ENCODE assay signal across 9 cellular contexts in genomic region chrX:154730271-154730883, GRCh38. TPM values are rescaled to one million over a fixed set of nuclear protein-coding genes. Genes with fewer than 3 reads are reported as not detected.
DNase-seq lines count a peak whose midpoint lies in the region; ATAC-seq, FAIRE-seq and TF ChIP-seq lines count a peak whose summit lies in the region.
"Had no signal": no experiment of that assay in that cellular context is flagged by ENCODE, and none has a peak within 500 bp of the region (broad histone marks: within the 10 kb centered on the region; RNA-seq: fewer than 3 reads in every experiment).

No MANE protein-coding gene starts in this region.

- H3K36me3 ChIP-seq in IMR-90 (ENCODE audit: control insufficient read depth, insufficient read depth, low read length) = no peaks in the 10 kb centered on the region
- H3K36me3 ChIP-seq in astrocyte (ENCODE audit: insufficient read depth, low read length) = no peaks in the 10 kb centered on the region
- no peaks in the 10 kb centered on the region for H3K36me3 ChIP-seq in right atrium auricular region

- no peaks in the 10 kb centered on the region; a peak in 1 of 4 replicates for H3K79me1 ChIP-seq in IMR-90 (ENCODE audit: low read depth in 1 of 2, low read length in 2 of 2)

- no CpG with 5 or more reads among the region's 6 CpGs for WGBS in IMR-90 (ENCODE audit: extremely low coverage in 2 of 2, insufficient read length in 1 of 2), 2 experiments

- H3K18ac ChIP-seq in IMR-90 (ENCODE audit: low read depth, low read length) = peak overlapping the region; percentile 17

- no peaks in the 10 kb centered on the region for H3K27me3 ChIP-seq in IMR-90 (ENCODE audit: control insufficient read depth, insufficient read depth, low read length)
- H3K27me3 ChIP-seq in astrocyte (ENCODE audit: insufficient read depth, low read length) = no peaks in the 10 kb centered on the region
- no peaks in the 10 kb centered on the region for H3K27me3 ChIP-seq in right atrium auricular region

- TF ChIP-seq CTCF in IMR-90 (conservative IDR thresholded peaks at IDR 0.05; ENCODE audit: low read depth, low read length) (no peak), astrocyte (IDR thresholded peaks at IDR 0.05; ENCODE audit: insufficient read depth, low read depth, low read length) (no peak), right atrium auricular region (IDR thresholded peaks at IDR 0.05) (no peak)

- H4K20me1 ChIP-seq in IMR-90 (ENCODE audit: insufficient read depth, low read length) (no peaks in the 10 kb centered on the region), astrocyte (ENCODE audit: insufficient read depth, low read length) (no peaks in the 10 kb centered on the region)

- H3K27me3 Mint-ChIP-seq in astrocyte (ENCODE audit: low read depth, unreplicated experiment) = no peaks in the 10 kb centered on the region

- intact Hi-C loops in IMR-90 (cut with micrococcal nuclease) = no loop called here

- no peak for TF ChIP-seq RAD21 in IMR-90 (IDR thresholded peaks at IDR 0.05; ENCODE audit: low read length)

- H2BK120ac ChIP-seq in IMR-90 (ENCODE audit: low read depth, low read length) = peak overlapping the region; percentile 14; the same call in 1 of the 2 replicates

- no peaks in the 10 kb centered on the region for H3K79me2 ChIP-seq in astrocyte (ENCODE audit: insufficient read depth, low read length)

- H3K27ac ChIP-seq in IMR-90 (ENCODE audit: insufficient read depth, low read length) = peak overlapping the region; percentile 28; the same call in 1 of the 2 replicates
- H3K27ac ChIP-seq in astrocyte (ENCODE audit: low read depth, low read length) = no peak overlapping the region
- H3K27ac ChIP-seq in right atrium auricular region = peak overlapping the region; percentile 49 to 82

- H4K8ac ChIP-seq in IMR-90 (ENCODE audit: low read depth in 2 of 2, low read length in 2 of 2) = 0 out of 4 replicates have a peak overlapping the region, but pooled peaks of 1 of the 2 experiments have one; percentile 9

- POLR2A ChIA-PET in IMR-90 (lab: Charles Lee; ENCODE audit: unreplicated experiment) = no interaction called here

- DNase-seq in IMR-90 = peak; percentile 77
- DNase-seq in astrocyte (ENCODE audit: low read depth) = peak; percentile 77
- peak; percentile 68 for DNase-seq in right atrium auricular region (ENCODE audit: low spot score)
- no peak for DNase-seq in stimulated activated effector memory CD8-positive, alpha-beta T cell treated with anti-CD3 and anti-CD28 coated beads, Interleukin-12 subunit alpha, Interleukin-12 subunit beta, amount 100 ng/mL, for 72 hours (ENCODE audit: low spot score in 2 of 2)
- DNase-seq in HTR-8/SVneo (ENCODE audit: insufficient read length, low spot score) = no peak
- DNase-seq: activated CD4-positive, alpha-beta T cell treated with anti-CD3 and anti-CD28 coated beads, Interleukin-2, amount 50 U/mL, for 4 hours had no signal

- no peak overlapping the region for H3K4me3 Mint-ChIP-seq in astrocyte (ENCODE audit: unreplicated experiment)
- H3K4me3 Mint-ChIP-seq in stimulated activated effector memory CD8-positive, alpha-beta T cell treated with anti-CD3 and anti-CD28 coated beads, Interleukin-12 subunit alpha, Interleukin-12 subunit beta, amount 100 ng/mL, for 72 hours = peak overlapping the region; percentile 14

- no peak overlapping the region for H2AK9ac ChIP-seq in IMR-90 (replicated peaks; ENCODE audit: low read depth, low read length, poor library complexity)

- H3K9me3 Mint-ChIP-seq in astrocyte (ENCODE audit: unreplicated experiment) = peaks cover 2% of the 10 kb centered on the region
- H3K9me3 Mint-ChIP-seq in stimulated activated effector memory CD8-positive, alpha-beta T cell treated with anti-CD3 and anti-CD28 coated beads, Interleukin-12 subunit alpha, Interleukin-12 subunit beta, amount 100 ng/mL, for 72 hours = peaks cover 2% of the 10 kb centered on the region

- H3K4me2 ChIP-seq in IMR-90 (ENCODE audit: low read depth, low read length) = peak overlapping the region; percentile 39; the same call in 1 of the 2 replicates
- H3K4me2 ChIP-seq in astrocyte (ENCODE audit: low read length) = peak overlapping the region; percentile 39

- in situ Hi-C loops in IMR-90 (cut with MboI; ENCODE audit: low sequenced_read_pairs) = loop anchor here (25.0 kb wide), 1 partner anchor 143 kb away; the partner anchor contains the start of gene CTAG1A

- peak overlapping the region; percentile 78 for H2BK20ac ChIP-seq in IMR-90 (ENCODE audit: low read depth, low read length)

- no peak overlapping the region for H3K4me3 ChIP-seq in IMR-90 (ENCODE audit: insufficient read depth, low read depth, low read length)
- H3K4me3 ChIP-seq in astrocyte (ENCODE audit: insufficient read depth, low read depth, low read length) = no peak overlapping the region
- no peak overlapping the region for H3K4me3 ChIP-seq in right atrium auricular region

- TF ChIP-seq POLR2A in IMR-90 (IDR thresholded peaks at IDR 0.05; ENCODE audit: low read depth, low read length) = no peak

- no peak overlapping the region for H3K56ac ChIP-seq in IMR-90 (ENCODE audit: extremely low read depth, insufficient read depth, low read length)

- H4K91ac ChIP-seq in IMR-90 (ENCODE audit: insufficient read depth, low read depth, low read length) = no peak overlapping the region

- H3K36me3 Mint-ChIP-seq in astrocyte (ENCODE audit: low read depth, unreplicated experiment) = no peaks in the 10 kb centered on the region
- H3K36me3 Mint-ChIP-seq in stimulated activated effector memory CD8-positive, alpha-beta T cell treated with anti-CD3 and anti-CD28 coated beads, Interleukin-12 subunit alpha, Interleukin-12 subunit beta, amount 100 ng/mL, for 72 hours = peaks cover 8% of the 10 kb centered on the region

- CTCF ChIA-PET in IMR-90 (lab: Yijun Ruan, JAX) = interaction anchor here (1.2 kb wide), 1 partner anchor 18 kb away, joined by 4 read pairs; no protein-coding TSS in a partner anchor

- peak overlapping the region; percentile 29; the same call in 1 of the 3 replicates for H2BK15ac ChIP-seq in IMR-90 (ENCODE audit: low read depth, low read length)

- H3K23ac ChIP-seq in IMR-90 (ENCODE audit: low read depth, low read length) = no peak overlapping the region

- H3K9me1 ChIP-seq in IMR-90 (ENCODE audit: insufficient read depth, low read length) = peaks cover 15% of the 10 kb centered on the region; the same call in 1 of the 2 replicates

- H3K4ac ChIP-seq in IMR-90 (ENCODE audit: low read depth, low read length) = peak overlapping the region; percentile 48; the same call in 1 of the 2 replicates

- BruUV-seq in IMR-90 (replicated peaks; lab: Mats Ljungman, UMichigan) = no TSS peak

- peak overlapping the region; percentile 67 for H2AK5ac ChIP-seq in IMR-90 (ENCODE audit: low read depth, low read length)

- FAIRE-seq in astrocyte (lab: Jason Lieb, UNC) = no peak
- FAIRE-seq in HTR-8/SVneo (lab: Jason Lieb, UNC) = no peak

- no peak overlapping the region for H3K27ac Mint-ChIP-seq in astrocyte (ENCODE audit: unreplicated experiment)
- peak overlapping the region; percentile 94 for H3K27ac Mint-ChIP-seq in stimulated activated effector memory CD8-positive, alpha-beta T cell treated with anti-CD3 and anti-CD28 coated beads, Interleukin-12 subunit alpha, Interleukin-12 subunit beta, amount 100 ng/mL, for 72 hours

- dilution Hi-C loops in IMR-90 (cut with HindIII; ENCODE audit: low sequenced_read_pairs, unreplicated experiment) = no loop called here

- H2AFZ ChIP-seq in IMR-90 (replicated peaks; ENCODE audit: low read length, poor library complexity) (no peak overlapping the region), astrocyte (ENCODE audit: low read depth, low read length) (no peak overlapping the region)

- H3K4me1 Mint-ChIP-seq in astrocyte (ENCODE audit: low read depth, unreplicated experiment) = peaks cover 65% of the 10 kb centered on the region
- peaks cover 91% of the 10 kb centered on the region for H3K4me1 Mint-ChIP-seq in stimulated activated effector memory CD8-positive, alpha-beta T cell treated with anti-CD3 and anti-CD28 coated beads, Interleukin-12 subunit alpha, Interleukin-12 subunit beta, amount 100 ng/mL, for 72 hours

- no peak overlapping the region for H3K14ac ChIP-seq in IMR-90 (replicated peaks; ENCODE audit: low read depth, low read length)

- H3K9me3 ChIP-seq in IMR-90 (ENCODE audit: control insufficient read depth, insufficient read depth, low read length) = no peaks in the 10 kb centered on the region
- no peaks in the 10 kb centered on the region for H3K9me3 ChIP-seq in astrocyte (ENCODE audit: insufficient read depth, low read depth, low read length)
- no peaks in the 10 kb centered on the region for H3K9me3 ChIP-seq in right atrium auricular region

- H3K4me1 ChIP-seq in IMR-90 (ENCODE audit: control insufficient read depth, insufficient read depth, low read length) (peaks cover 33% of the 10 kb centered on the region), astrocyte (ENCODE audit: insufficient read depth, low read length) (peaks cover 64% of the 10 kb centered on the region), right atrium auricular region (peaks cover 0 to 90% of the 10 kb centered on the region in 2 donors)

- H4K5ac ChIP-seq in IMR-90 (ENCODE audit: low read depth, low read length) = no peak overlapping the region

- ATAC-seq in IMR-90 (ENCODE audit: low read depth) = 0 out of 2 replicates have a peak, but pooled peaks have one; percentile 4
- ATAC-seq in stimulated activated effector memory CD8-positive, alpha-beta T cell treated with anti-CD3 and anti-CD28 coated beads, Interleukin-12 subunit alpha, Interleukin-12 subunit beta, amount 100 ng/mL, for 72 hours = no peak
- ATAC-seq in GM18517 (IDR thresholded peaks at IDR 0.05; ENCODE audit: unreplicated experiment) = no peak
- ATAC-seq in GM18861 (IDR thresholded peaks at IDR 0.05; ENCODE audit: unreplicated experiment) = no peak
- no peak for ATAC-seq in HG03039 (IDR thresholded peaks at IDR 0.05; ENCODE audit: unreplicated experiment)

- H3K9ac ChIP-seq in IMR-90 (ENCODE audit: low read depth, low read length) = no peak overlapping the region
- no peak overlapping the region for H3K9ac ChIP-seq in astrocyte (ENCODE audit: low read length)

- peak overlapping the region; percentile 49 for H2BK5ac ChIP-seq in IMR-90 (ENCODE audit: low read depth, low read length, poor library complexity, severe bottlenecking)

TF ChIP-seq in IMR-90, 13 proteins besides CTCF, POLR2A, EP300 and RAD21 (continues in another document):
- TF ChIP-seq BHLHE40 (IDR thresholded peaks at IDR 0.05; ENCODE audit: low read depth, low read length) (no peak), MXI1 (IDR thresholded peaks at IDR 0.05; ENCODE audit: borderline replicate concordance, low read depth, low read length) (no peak), CEBPB (IDR thresholded peaks at IDR 0.05; ENCODE audit: low read depth, low read length) (no peak)

RNA-seq across cellular contexts. Expression of gene GAB3, which starts 20.5 kb away (rescaled TPM):
- total RNA-seq in IMR-90 (2012; rRNA removed) (1.9 and 2.2 TPM in 2 replicates), astrocyte (1.7 TPM in 2 replicates), right atrium auricular region (10 to 100 TPM; 13.5 to 16.9 TPM)
- polyA plus RNA-seq in IMR-90 (2012; rRNA removed) = 3.4 and 3.7 TPM in 2 replicates
- 0.56 and 0.63 TPM in 2 replicates for polyA plus RNA-seq in IMR-90 (2012; cell fraction: cytosol; rRNA removed)
- 2.7 and 11.3 TPM in 2 replicates for polyA plus RNA-seq in IMR-90 (2012; cell fraction: nucleus; rRNA removed; ENCODE audit: low replicate concordance)

RNA-seq across cellular contexts. Expression of gene DKC1, which starts 32.3 kb away (rescaled TPM):
- 63.8 and 66.7 TPM in 2 replicates for total RNA-seq in IMR-90 (2012; rRNA removed)
- 42.9 and 49.9 TPM in 2 replicates for polyA plus RNA-seq in IMR-90 (2012; rRNA removed)
- 14.1 and 16.9 TPM in 2 replicates for polyA plus RNA-seq in IMR-90 (2012; cell fraction: cytosol; rRNA removed)
- 17.0 and 55.5 TPM in 2 replicates for polyA plus RNA-seq in IMR-90 (2012; cell fraction: nucleus; rRNA removed; ENCODE audit: low replicate concordance)
- 52.0 and 60.5 TPM in 2 replicates for total RNA-seq in astrocyte
- total RNA-seq in right atrium auricular region = 10 to 100 TPM; 13.5 to 15.2 TPM

Comparison
In these comparisons a context has a peak if more than half of its experiments do, and no peak if none do; other contexts are left out.
1. DNase-seq: peak in IMR-90 (single experiment), astrocyte (single experiment) and right atrium auricular region (single experiment); none in stimulated activated effector memory CD8-positive, alpha-beta T cell treated with anti-CD3 and anti-CD28 coated beads, Interleukin-12 subunit alpha, Interleukin-12 subunit beta, amount 100 ng/mL, for 72 hours (0 of 2) and HTR-8/SVneo (single experiment).